ENCODE assay signal across 9 cellular contexts in genomic region chr5:143537056-143537455, GRCh38.
"Had no signal": no experiment of that assay in that cellular context is flagged by ENCODE, and none has a peak within 500 bp of the region (broad histone marks: within the 10 kb centered on the region; RNA-seq: fewer than 3 reads in every experiment).

No MANE protein-coding gene starts in this region.

- H3K36me3 ChIP-seq: colonic mucosa had no signal

- DNase-seq: activated CD4-positive, alpha-beta memory T cell treated with anti-CD3 and anti-CD28 coated beads for 36 hours; activated naive CD8-positive, alpha-beta T cell treated with anti-CD3 and anti-CD28 coated beads, Interleukin-2, amount 10 ng/mL, durations not matched to agents 7 days and 5 days; activated T-cell treated with anti-CD3 and anti-CD28 coated beads, Interleukin-2, amount 50 U/mL, for 4 hours; colonic mucosa; hippocampal formation; naive thymus-derived CD4-positive, alpha-beta T cell; small intestine; T-helper 17 cell had no signal

- H3K27ac ChIP-seq: colonic mucosa had no signal

- H3K27me3 ChIP-seq: colonic mucosa had no signal

- H3K4me1 ChIP-seq: colonic mucosa had no signal

- H3K4me3 ChIP-seq: colonic mucosa had no signal

- H3K9me3 ChIP-seq: colonic mucosa had no signal

- ATAC-seq: activated CD4-positive, CD25-positive, alpha-beta regulatory T cell treated with anti-CD3 and anti-CD28 coated beads, Interleukin-2, amount 50 U/mL, for 24 hours; activated T-cell treated with anti-CD3 and anti-CD28 coated beads, Interleukin-2, amount 50 U/mL, for 4 hours; naive thymus-derived CD4-positive, alpha-beta T cell; T-helper 17 cell had no signal
